In genomic region chr7:30465342-30466170, GRCh38 we compare ENCODE assay signal across 10 cellular contexts. TPM values are rescaled to one million over a fixed set of nuclear protein-coding genes. Genes with fewer than 3 reads are reported as not detected.
DNase-seq lines count a peak whose midpoint lies in the region; ATAC-seq, FAIRE-seq and TF ChIP-seq lines count a peak whose summit lies in the region.
"Had no signal": no experiment of that assay in that cellular context is flagged by ENCODE, and none has a peak within 500 bp of the region (broad histone marks: within the 10 kb centered on the region; RNA-seq: fewer than 3 reads in every experiment).

No MANE protein-coding gene starts in this region.

- no peaks in the 10 kb centered on the region for H3K27me3 Mint-ChIP-seq in activated CD4-positive, alpha-beta T cell treated with anti-CD3 and anti-CD28 coated beads for 36 hours
- H3K27me3 Mint-ChIP-seq: activated naive CD4-positive, alpha-beta T cell treated with anti-CD3 and anti-CD28 coated beads, Interleukin-2, amount 50 U/mL, for 24 hours had no signal

- H3K27ac Mint-ChIP-seq in activated CD4-positive, alpha-beta T cell treated with anti-CD3 and anti-CD28 coated beads for 36 hours, result no peak overlapping the region
- H3K27ac Mint-ChIP-seq: activated naive CD4-positive, alpha-beta T cell treated with anti-CD3 and anti-CD28 coated beads, Interleukin-2, amount 50 U/mL, for 24 hours had no signal

- peak overlapping the region; percentile 7 to 60; a peak in 4 of 6 replicates for H3K27ac ChIP-seq in A549

- no peaks in the 10 kb centered on the region for H3K36me3 Mint-ChIP-seq in activated CD4-positive, alpha-beta T cell treated with anti-CD3 and anti-CD28 coated beads for 36 hours (ENCODE audit: low read depth)

- no peaks in the 10 kb centered on the region for H3K36me3 ChIP-seq in mucosa of descending colon (ENCODE audit: low read depth)

- intact Hi-C loops in mucosa of descending colon (cut with DNase I, micrococcal nuclease), result no loop called here
- intact Hi-C loops in activated CD4-positive, alpha-beta T cell treated with anti-CD3 and anti-CD28 coated beads for 36 hours (cut with DNase I, micrococcal nuclease), result no loop called here

- DNase-seq in A549 (ENCODE audit: low read depth in 1 of 2, low spot score in 1 of 2), result no peak
- DNase-seq in G401 (ENCODE audit: low spot score), result peak; percentile 86
- peak; percentile 25 to 41 for DNase-seq in T47D (ENCODE audit: low read depth in 1 of 2, low spot score in 1 of 2)
- DNase-seq in mucosa of descending colon, result peak in 1 of 3 donors; percentile 53
- DNase-seq in activated CD4-positive, alpha-beta T cell treated with anti-CD3 and anti-CD28 coated beads for 36 hours, result no peak
- DNase-seq: activated CD4-positive, alpha-beta T cell treated with anti-CD3 and anti-CD28 coated beads for 48 hours had no signal

- H3K4me1 ChIP-seq in A549 (peaks cover 66% of the 10 kb centered on the region), mucosa of descending colon (ENCODE audit: low read depth) (peaks cover 18% of the 10 kb centered on the region)

- TF ChIP-seq CTCF in A549 (IDR thresholded peaks at IDR 0.05) (no peak), mucosa of descending colon (IDR thresholded peaks at IDR 0.05) (no peak)

- peak overlapping the region; percentile 34; the same call in 2 of the 3 replicates for H3K4me2 ChIP-seq in A549

- in situ Hi-C loops in G401 (cut with HindIII; ENCODE audit: low sequenced_read_pairs), result no loop called here
- in situ Hi-C loops in T47D (cut with HindIII; ENCODE audit: low pct_unique_long_range_greater_than_20kb, low sequenced_read_pairs), result no loop called here

- no peak overlapping the region for H3K4me3 ChIP-seq in A549
- H3K4me3 ChIP-seq in mucosa of descending colon, result no peak overlapping the region

- POLR2A ChIA-PET in A549 (lab: Yijun Ruan, JAX), result interaction anchor here (2.2 kb wide), 1 partner anchor 13 kb away, joined by 12 read pairs; the partner anchor contains the start of gene NOD1
- POLR2A ChIA-PET in activated CD4-positive, alpha-beta T cell treated with anti-CD3 and anti-CD28 coated beads for 36 hours (lab: Charles Lee), result interaction anchor here (0.7 kb wide), 1 partner anchor 61 kb away, joined by 3 read pairs; no protein-coding TSS in a partner anchor

- no peak for TF ChIP-seq RAD21 in A549 (conservative IDR thresholded peaks at IDR 0.05 in 1 of 2, IDR thresholded peaks at IDR 0.05 in 1 of 2)

- TF ChIP-seq EP300 in A549 (IDR thresholded peaks at IDR 0.05), result no peak

- H3K4me3 Mint-ChIP-seq in activated CD4-positive, alpha-beta T cell treated with anti-CD3 and anti-CD28 coated beads for 36 hours, result no peak overlapping the region
- H3K4me3 Mint-ChIP-seq: activated naive CD4-positive, alpha-beta T cell treated with anti-CD3 and anti-CD28 coated beads, Interleukin-2, amount 50 U/mL, for 24 hours had no signal

- no peak for ATAC-seq in A549
- ATAC-seq in mucosa of descending colon, result peak; percentile 21
- no peak for ATAC-seq in HG03159 (IDR thresholded peaks at IDR 0.05; ENCODE audit: unreplicated experiment)
- ATAC-seq in activated CD4-positive, alpha-beta T cell treated with anti-CD3 and anti-CD28 coated beads for 36 hours, result no peak
- ATAC-seq in GM19395 (IDR thresholded peaks at IDR 0.05; ENCODE audit: unreplicated experiment), result no peak
- no peak for ATAC-seq in HG03097 (IDR thresholded peaks at IDR 0.05; ENCODE audit: low FRiP score, unreplicated experiment)

- WGBS in A549 (ENCODE audit: missing lambda C conversion rate), result 88% methylated on average over 4 of the region's 4 CpGs

- no peak for TF ChIP-seq POLR2A in A549 (IDR thresholded peaks at IDR 0.05; ENCODE audit: low read length)

- no peaks in the 10 kb centered on the region for H3K9me3 ChIP-seq in A549
- H3K9me3 ChIP-seq in mucosa of descending colon, result no peaks in the 10 kb centered on the region

- peaks cover 18% of the 10 kb centered on the region for H3K4me1 Mint-ChIP-seq in activated CD4-positive, alpha-beta T cell treated with anti-CD3 and anti-CD28 coated beads for 36 hours

- FAIRE-seq in A549 (lab: Jason Lieb, UNC), result no peak

- CTCF ChIA-PET in A549 (lab: Yijun Ruan, JAX), result interaction anchor here (1.0 to 1.5 kb wide), 4 partner anchors 18 to 301 kb away, joined by 3 to 5 read pairs (median 3); no protein-coding TSS in a partner anchor
- CTCF ChIA-PET in activated CD4-positive, alpha-beta T cell treated with anti-CD3 and anti-CD28 coated beads for 36 hours (lab: Charles Lee), result interaction anchor here (0.6 to 1.9 kb wide), 4 partner anchors 9 to 141 kb away, joined by 3 to 4 read pairs (median 4); no protein-coding TSS in a partner anchor

- no peaks in the 10 kb centered on the region for H3K9me3 Mint-ChIP-seq in activated CD4-positive, alpha-beta T cell treated with anti-CD3 and anti-CD28 coated beads for 36 hours (ENCODE audit: low read depth)
- H3K9me3 Mint-ChIP-seq: activated naive CD4-positive, alpha-beta T cell treated with anti-CD3 and anti-CD28 coated beads, Interleukin-2, amount 50 U/mL, for 24 hours had no signal

TF ChIP-seq in A549, 52 proteins besides CTCF, POLR2A, EP300 and RAD21 (continues in another document):
- TF ChIP-seq HES2 (IDR thresholded peaks at IDR 0.05) (no peak), HOXA7 (CRISPR knock-in tag; IDR thresholded peaks at IDR 0.05) (no peak), USF2 (IDR thresholded peaks at IDR 0.05) (no peak), HOXB13 (CRISPR knock-in tag; IDR thresholded peaks at IDR 0.05; ENCODE audit: low read depth) (no peak), TFCP2L1 (CRISPR knock-in tag; IDR thresholded peaks at IDR 0.05) (no peak), REST (IDR thresholded peaks at IDR 0.05) (no peak), ESRRA (IDR thresholded peaks at IDR 0.05; ENCODE audit: borderline replicate concordance, low read length) (no peak), SREBF2 (IDR thresholded peaks at IDR 0.05) (no peak), MAZ (IDR thresholded peaks at IDR 0.05; ENCODE audit: borderline replicate concordance, low read depth, low read length) (no peak), EHF (CRISPR knock-in tag; IDR thresholded peaks at IDR 0.05) (no peak), TP53 (CRISPR knock-in tag; IDR thresholded peaks at IDR 0.05) (no peak)

RNA-seq across cellular contexts. Expression of gene NOD1, which starts 13.0 kb away (rescaled TPM):
- polyA plus RNA-seq in A549 (2011; rRNA removed) (6.5 and 6.6 TPM in 2 replicates), A549 (2017; fragmentation: RNase III; extraction: RNeasy Plus Mini Kit Qiagen cat#74134 plus additional on column Dnase treatment) (4.1 to 5.1 TPM (median 4.8 TPM) in 3 replicates)
- 3.2 and 4.5 TPM in 2 replicates for polyA plus RNA-seq in A549 (2012; cell fraction: cytosol; rRNA removed)
- 10.0 and 12.2 TPM in 2 replicates for polyA plus RNA-seq in A549 (2012; cell fraction: nucleus; rRNA removed)
- 8.1 and 9.0 TPM in 2 replicates for polyA minus RNA-seq in A549 (2011; rRNA and poly(A)+ RNA removed)
- total RNA-seq in G401 (2014; rRNA removed; shearing (Covaris generic)), result 3.6 and 4.2 TPM in 2 replicates
- total RNA-seq in mucosa of descending colon, result 10 to 100 TPM; 13.2 to 14.4 (median 13.2) TPM
- total RNA-seq in activated CD4-positive, alpha-beta T cell treated with anti-CD3 and anti-CD28 coated beads for 36 hours, result 10 to 100 TPM; 10.8 to 11.0 TPM

RNA-seq across cellular contexts. Expression of gene GGCT, which starts 39.1 kb away (rescaled TPM):
- 39.9 and 69.7 TPM in 2 replicates for polyA plus RNA-seq in A549 (2011; rRNA removed)
- polyA plus RNA-seq in A549 (2012; cell fraction: cytosol; rRNA removed), result 39.9 and 41.3 TPM in 2 replicates
- polyA plus RNA-seq in A549 (2012; cell fraction: nucleus; rRNA removed), result 12.4 and 17.4 TPM in 2 replicates
- 77.5 to 84.2 TPM (median 79.6 TPM) in 3 replicates for polyA plus RNA-seq in A549 (2017; fragmentation: RNase III; extraction: RNeasy Plus Mini Kit Qiagen cat#74134 plus additional on column Dnase treatment)
- 8.7 and 8.8 TPM in 2 replicates for polyA minus RNA-seq in A549 (2011; rRNA and poly(A)+ RNA removed)
- total RNA-seq in G401 (2014; rRNA removed; shearing (Covaris generic)), result 59.2 and 89.5 TPM in 2 replicates
- total RNA-seq in mucosa of descending colon, result 10 to 100 TPM; 29.9 to 50.2 (median 32.8) TPM
- total RNA-seq in activated CD4-positive, alpha-beta T cell treated with anti-CD3 and anti-CD28 coated beads for 36 hours, result 10 to 100 TPM; 48.8 to 76.8 TPM

Comparison
In these comparisons a context has a peak if more than half of its experiments do, and no peak if none do; other contexts are left out.
1. DNase-seq: peak in G401 (single experiment) and T47D (2 of 2); none in A549 (0 of 2) and activated CD4-positive, alpha-beta T cell treated with anti-CD3 and anti-CD28 coated beads for 36 hours (single experiment).